ENCODE assay signal across 8 cellular contexts in genomic region chr14:101707285-101707842, GRCh38. TPM values are rescaled to one million over a fixed set of nuclear protein-coding genes. Genes with fewer than 3 reads are reported as not detected.
DNase-seq lines count a peak whose midpoint lies in the region; ATAC-seq and FAIRE-seq lines count a peak whose summit lies in the region.

No MANE protein-coding gene starts in this region.

- no peak for ATAC-seq in GM21576 (IDR thresholded peaks at IDR 0.05; ENCODE audit: unreplicated experiment)

- H2AK5ac ChIP-seq in mesendoderm (ENCODE audit: low read length), result no peak overlapping the region

- no peak overlapping the region for H3K18ac ChIP-seq in mesendoderm (ENCODE audit: low read length)

- H3K4me1 ChIP-seq in effector memory CD4-positive, alpha-beta T cell (ENCODE audit: control insufficient read depth, insufficient read depth, low read length, poor library complexity, severe bottlenecking), result peaks cover 32% of the 10 kb centered on the region
- H3K4me1 ChIP-seq in mesendoderm (ENCODE audit: control insufficient read depth, low read depth, low read length), result no peaks in the 10 kb centered on the region

- H3K56ac ChIP-seq in mesendoderm (ENCODE audit: low read length), result peak overlapping the region; percentile 54

- H2BK120ac ChIP-seq in mesendoderm (ENCODE audit: low read depth, low read length), result no peak overlapping the region

- H3K27me3 ChIP-seq in effector memory CD4-positive, alpha-beta T cell (replicated peaks; ENCODE audit: control insufficient read depth, insufficient read depth, low read length, poor library complexity, severe bottlenecking), result no peaks in the 10 kb centered on the region
- H3K27me3 ChIP-seq in mesendoderm (ENCODE audit: insufficient read depth, low read length, poor library complexity), result no peaks in the 10 kb centered on the region

- no peaks in the 10 kb centered on the region for H3K79me1 ChIP-seq in mesendoderm (ENCODE audit: low read length)

- no peak overlapping the region for H2BK5ac ChIP-seq in mesendoderm (ENCODE audit: low read length)

- no peaks in the 10 kb centered on the region for H3K9me3 ChIP-seq in effector memory CD4-positive, alpha-beta T cell (ENCODE audit: control insufficient read depth, low read length)

- H3K27ac ChIP-seq in effector memory CD4-positive, alpha-beta T cell (ENCODE audit: insufficient read depth, low read length, poor library complexity, severe bottlenecking), result peak overlapping the region; percentile 11
- no peak overlapping the region for H3K27ac ChIP-seq in mesendoderm (ENCODE audit: low read depth, low read length)

- DNase-seq in HTR-8/SVneo (ENCODE audit: insufficient read length, low spot score) (peak; percentile 76), NCI-H82 (lab: John Stamatoyannopoulos, UW) (peak; percentile 79), mesendoderm (peak; percentile 92)
- peak; percentile 39 to 56 for DNase-seq in activated CD4-positive, alpha-beta T cell treated with anti-CD3 and anti-CD28 coated beads, Interleukin-2, amount 50 U/mL, for 48 hours
- DNase-seq in effector memory CD4-positive, alpha-beta T cell, result peak in 2 of 3 donors; percentile 42 to 51
- peak; percentile 34 for DNase-seq in stimulated activated naive CD4-positive, alpha-beta T cell treated with Interleukin-2 at 50 U/mL for 16 hours (lab: John Stamatoyannopoulos, UW)

- H2BK15ac ChIP-seq in mesendoderm (replicated peaks; ENCODE audit: low read depth), result no peak overlapping the region

- H3K4me3 ChIP-seq in effector memory CD4-positive, alpha-beta T cell (ENCODE audit: insufficient read depth, low read depth, low read length, poor library complexity, severe bottlenecking), result no peak overlapping the region
- H3K4me3 ChIP-seq in mesendoderm (ENCODE audit: low read length), result no peak overlapping the region

- FAIRE-seq in G401.6 (lab: Jason Lieb, UNC) (peak; percentile 94), HTR-8/SVneo (lab: Jason Lieb, UNC) (peak; percentile 60)

- no peak overlapping the region for H4K8ac ChIP-seq in mesendoderm (ENCODE audit: low read depth, low read length)

- H3K4me2 ChIP-seq in mesendoderm (ENCODE audit: low read length), result no peak overlapping the region

- no peak overlapping the region for H4K5ac ChIP-seq in mesendoderm (ENCODE audit: low read length)

- no peak overlapping the region for H3K23ac ChIP-seq in mesendoderm (ENCODE audit: low read length)

- no CpG with 5 or more reads among the region's 12 CpGs for WGBS in mesendoderm (ENCODE audit: extremely low coverage, insufficient coverage, low lambda C conversion rate)

- no peak overlapping the region for H3K9ac ChIP-seq in mesendoderm (ENCODE audit: low read length)

- H3K36me3 ChIP-seq in effector memory CD4-positive, alpha-beta T cell (ENCODE audit: control insufficient read depth, insufficient read depth, low read length), result no peaks in the 10 kb centered on the region
- no peaks in the 10 kb centered on the region for H3K36me3 ChIP-seq in mesendoderm (ENCODE audit: control insufficient read depth, insufficient read depth, low read length)

- H3K79me2 ChIP-seq in mesendoderm (ENCODE audit: control insufficient read depth, insufficient read depth, low read length), result no peaks in the 10 kb centered on the region

- peak overlapping the region; percentile 8 for H3K4ac ChIP-seq in mesendoderm (ENCODE audit: low read depth, low read length)

RNA-seq across cellular contexts. Expression of gene PPP2R5C, which starts 54.1 kb away (rescaled TPM):
- 159 TPM for polyA plus RNA-seq in mesendoderm (2013, experiment 1 of 2)
- 160 TPM for polyA plus RNA-seq in mesendoderm (2013, experiment 2 of 2)

Comparison
In these comparisons a context has a peak if more than half of its experiments do, and no peak if none do; other contexts are left out.
1. DNase-seq: peak in every context shown above with its lines; median percentile 92 in mesendoderm; 79 in NCI-H82; 76 in HTR-8/SVneo; 48 in activated CD4-positive, alpha-beta T cell treated with anti-CD3 and anti-CD28 coated beads, Interleukin-2, amount 50 U/mL, for 48 hours; 46 in effector memory CD4-positive, alpha-beta T cell; 34 in stimulated activated naive CD4-positive, alpha-beta T cell treated with Interleukin-2 at 50 U/mL for 16 hours.